ENCODE assay signal across 9 cellular contexts in the genomic region with DNA sequence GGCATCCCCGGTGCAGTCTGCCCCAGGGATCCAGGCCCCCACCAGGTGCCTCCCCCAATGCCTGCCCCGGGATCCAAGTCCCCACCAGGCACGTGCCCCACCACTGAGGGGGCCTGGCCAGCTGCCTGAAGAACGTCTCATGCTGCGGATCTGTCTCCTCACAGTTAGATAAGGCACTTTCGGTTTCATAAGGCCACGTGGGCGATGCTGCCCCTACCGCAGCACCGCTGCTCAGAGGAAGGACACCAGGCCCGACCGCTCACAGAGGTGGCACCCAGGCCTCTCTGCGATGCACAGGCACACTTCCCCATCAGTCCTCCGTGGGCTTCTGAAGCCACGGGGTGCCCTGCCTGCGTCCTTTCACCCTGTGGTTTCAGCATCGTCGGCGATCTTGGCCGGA.
A peak's percentile ranks its signal among the peaks of the same experiment; 100 is the strongest.
DNase-seq lines count a peak whose midpoint lies in the region; ATAC-seq and TF ChIP-seq lines count a peak whose summit lies in the region.
"Had no signal": no experiment of that assay in that cellular context is flagged by ENCODE, and none has a peak within 500 bp of the region (broad histone marks: within the 10 kb centered on the region; RNA-seq: fewer than 3 reads in every experiment).

No MANE protein-coding gene starts in this region.

- no peaks in the 10 kb centered on the region for H3K9me3 Mint-ChIP-seq in activated CD4-positive, alpha-beta memory T cell treated with anti-CD3 and anti-CD28 coated beads for 36 hours

- peaks cover 5% of the 10 kb centered on the region for H3K36me3 Mint-ChIP-seq in activated CD4-positive, alpha-beta memory T cell treated with anti-CD3 and anti-CD28 coated beads for 36 hours

- DNase-seq in HL-60 (ENCODE audit: low read depth in 1 of 2, low spot score in 1 of 2) (peak; percentile 44 to 65), fibroblast of villous mesenchyme (ENCODE audit: low read depth) (peak; percentile 64), GOT3 (lab: John Stamatoyannopoulos, UW) (no peak), NCI-H446 treated with DMSO at 0.1 percent for 48 hours (lab: John Stamatoyannopoulos, UW) (no peak), kidney glomerular epithelial cell (lab: John Stamatoyannopoulos, UW) (no peak)
- peak; percentile 61 for DNase-seq in activated CD4-positive, alpha-beta memory T cell treated with anti-CD3 and anti-CD28 coated beads for 36 hours
- DNase-seq in stimulated activated CD8-positive, alpha-beta memory T cell treated with anti-CD3 and anti-CD28 coated beads, Interleukin-12 subunit alpha, Interleukin-12 subunit beta, amount 100 ng/mL, for 24 hours (ENCODE audit: extremely low read depth) = peak; percentile 3
- DNase-seq: brain microvascular endothelial cell had no signal

- intact Hi-C loops in activated CD4-positive, alpha-beta memory T cell treated with anti-CD3 and anti-CD28 coated beads for 36 hours (cut with micrococcal nuclease) = no loop called here

- no peak for ATAC-seq in GM18861 (IDR thresholded peaks at IDR 0.05; ENCODE audit: unreplicated experiment)

- no peak overlapping the region for H3K27ac ChIP-seq in HL-60 (replicated peaks)
- H3K27ac ChIP-seq: brain microvascular endothelial cell had no signal

- H3K4me3 ChIP-seq in HL-60 (replicated peaks; ENCODE audit: insufficient read depth, low read length) (no peak overlapping the region), fibroblast of villous mesenchyme (ENCODE audit: low read depth, low read length) (no peak overlapping the region)

- CTCF ChIA-PET in activated CD4-positive, alpha-beta memory T cell treated with anti-CD3 and anti-CD28 coated beads for 36 hours (lab: Charles Lee) = no interaction called here

- TF ChIP-seq CTCF in HL-60 (IDR thresholded peaks at IDR 0.05; ENCODE audit: insufficient read depth, low read length) (no peak), fibroblast of villous mesenchyme (IDR thresholded peaks at IDR 0.05; ENCODE audit: insufficient read depth, low read depth, low read length) (no peak)

- H3K4me3 Mint-ChIP-seq in activated CD4-positive, alpha-beta memory T cell treated with anti-CD3 and anti-CD28 coated beads for 36 hours = no peak overlapping the region

- POLR2A ChIA-PET in activated CD4-positive, alpha-beta memory T cell treated with anti-CD3 and anti-CD28 coated beads for 36 hours (lab: Charles Lee) = no interaction called here

- peaks cover 10% of the 10 kb centered on the region for H3K4me1 Mint-ChIP-seq in activated CD4-positive, alpha-beta memory T cell treated with anti-CD3 and anti-CD28 coated beads for 36 hours (ENCODE audit: low read depth)

- H3K27me3 ChIP-seq in HL-60 (ENCODE audit: insufficient read depth, poor library complexity, severe bottlenecking) = no peaks in the 10 kb centered on the region
- H3K27me3 ChIP-seq: brain microvascular endothelial cell had no signal

- no peak overlapping the region for H3K27ac Mint-ChIP-seq in activated CD4-positive, alpha-beta memory T cell treated with anti-CD3 and anti-CD28 coated beads for 36 hours

- H3K27me3 Mint-ChIP-seq in activated CD4-positive, alpha-beta memory T cell treated with anti-CD3 and anti-CD28 coated beads for 36 hours = no peaks in the 10 kb centered on the region

Comparison
In these comparisons a context has a peak if more than half of its experiments do, and no peak if none do; other contexts are left out.
1. DNase-seq: peak in HL-60 (2 of 2), activated CD4-positive, alpha-beta memory T cell treated with anti-CD3 and anti-CD28 coated beads for 36 hours (single experiment), fibroblast of villous mesenchyme (single experiment) and stimulated activated CD8-positive, alpha-beta memory T cell treated with anti-CD3 and anti-CD28 coated beads, Interleukin-12 subunit alpha, Interleukin-12 subunit beta, amount 100 ng/mL, for 24 hours (single experiment); none in GOT3 (single experiment), NCI-H446 treated with DMSO at 0.1 percent for 48 hours (single experiment) and kidney glomerular epithelial cell (single experiment).